ENCODE assay signal across 1 cellular context in genomic region chr17:62109378-62109902, GRCh38.
A peak's percentile ranks its signal among the peaks of the same experiment; 100 is the strongest.
TF ChIP-seq lines count a peak whose summit lies in the region.

No MANE protein-coding gene starts in this region.

TF ChIP-seq in HepG2, 621 proteins besides CTCF, POLR2A, EP300 and RAD21 (continued from another document and continues in another):
- TF ChIP-seq ATF6 (CRISPR knock-in tag; conservative IDR thresholded peaks at IDR 0.05) (0 out of 2 replicates have a peak, but pooled peaks have one; percentile 89), KLF12 (CRISPR knock-in tag; IDR thresholded peaks at IDR 0.05; ENCODE audit: borderline replicate concordance) (no peak), TCF12 (IDR thresholded peaks at IDR 0.05) (no peak), TCF12 (CRISPR knock-in tag; IDR thresholded peaks at IDR 0.05) (no peak), U2AF2 (IDR thresholded peaks at IDR 0.05; ENCODE audit: low read depth, low read length) (no peak), ZFP36L1 (CRISPR knock-in tag; IDR thresholded peaks at IDR 0.05) (no peak), ZNF468 (CRISPR knock-in tag; IDR thresholded peaks at IDR 0.05) (no peak), ZNF496 (CRISPR knock-in tag; IDR thresholded peaks at IDR 0.05; ENCODE audit: insufficient replicate concordance) (no peak), SIN3B (IDR thresholded peaks at IDR 0.05; ENCODE audit: low read length) (no peak; the same call in 1 of the 2 replicates), MTA3 (CRISPR knock-in tag; IDR thresholded peaks at IDR 0.05) (no peak), ZBTB42 (CRISPR knock-in tag; IDR thresholded peaks at IDR 0.05) (no peak), ATRX (CRISPR knock-in tag; IDR thresholded peaks at IDR 0.05; ENCODE audit: borderline replicate concordance) (no peak), AGO2 (optimal IDR thresholded peaks at IDR 0.05; ENCODE audit: low read depth, low read length) (no peak), POLR2AphosphoS2 (IDR thresholded peaks at IDR 0.05; ENCODE audit: low read depth, low read length) (no peak), ZFP90 (CRISPR knock-in tag; IDR thresholded peaks at IDR 0.05; ENCODE audit: borderline replicate concordance) (peak; percentile 81; the same call in 1 of the 2 replicates), NCOA2 (CRISPR knock-in tag; IDR thresholded peaks at IDR 0.05) (peak; percentile 48; the same call in 1 of the 2 replicates), GRHL1 (CRISPR knock-in tag; conservative IDR thresholded peaks at IDR 0.05) (no peak), ZNF746 (CRISPR knock-in tag; IDR thresholded peaks at IDR 0.05) (no peak), HMG20A (CRISPR knock-in tag; IDR thresholded peaks at IDR 0.05; ENCODE audit: borderline replicate concordance) (peak; percentile 40; the same call in 1 of the 2 replicates), PTBP1 (IDR thresholded peaks at IDR 0.05; ENCODE audit: low read depth, low read length, poor library complexity, severe bottlenecking) (no peak), FLYWCH1 (CRISPR knock-in tag; IDR thresholded peaks at IDR 0.05) (no peak), NR2C2 (CRISPR knock-in tag; IDR thresholded peaks at IDR 0.05; ENCODE audit: borderline replicate concordance) (no peak), ZNF549 (CRISPR knock-in tag; IDR thresholded peaks at IDR 0.05) (no peak), ZNF780A (CRISPR knock-in tag; IDR thresholded peaks at IDR 0.05) (no peak), HINFP (CRISPR knock-in tag; IDR thresholded peaks at IDR 0.05; ENCODE audit: low read depth) (no peak), GABPB1 (CRISPR knock-in tag; IDR thresholded peaks at IDR 0.05) (peak; percentile 42; the same call in 1 of the 2 replicates), CAMTA2 (CRISPR knock-in tag; IDR thresholded peaks at IDR 0.05; ENCODE audit: borderline replicate concordance) (no peak), CERS6 (CRISPR knock-in tag; IDR thresholded peaks at IDR 0.05) (no peak), ZNF331 (CRISPR knock-in tag; IDR thresholded peaks at IDR 0.05) (peak; percentile 72; the same call in 1 of the 2 replicates), ZNF264 (CRISPR knock-in tag; IDR thresholded peaks at IDR 0.05) (peak; percentile 85; the same call in 1 of the 2 replicates), ZFX (CRISPR knock-in tag; IDR thresholded peaks at IDR 0.05; ENCODE audit: low read depth) (peak; percentile 62; the same call in 1 of the 2 replicates)
- TF ChIP-seq, protein P1, sequence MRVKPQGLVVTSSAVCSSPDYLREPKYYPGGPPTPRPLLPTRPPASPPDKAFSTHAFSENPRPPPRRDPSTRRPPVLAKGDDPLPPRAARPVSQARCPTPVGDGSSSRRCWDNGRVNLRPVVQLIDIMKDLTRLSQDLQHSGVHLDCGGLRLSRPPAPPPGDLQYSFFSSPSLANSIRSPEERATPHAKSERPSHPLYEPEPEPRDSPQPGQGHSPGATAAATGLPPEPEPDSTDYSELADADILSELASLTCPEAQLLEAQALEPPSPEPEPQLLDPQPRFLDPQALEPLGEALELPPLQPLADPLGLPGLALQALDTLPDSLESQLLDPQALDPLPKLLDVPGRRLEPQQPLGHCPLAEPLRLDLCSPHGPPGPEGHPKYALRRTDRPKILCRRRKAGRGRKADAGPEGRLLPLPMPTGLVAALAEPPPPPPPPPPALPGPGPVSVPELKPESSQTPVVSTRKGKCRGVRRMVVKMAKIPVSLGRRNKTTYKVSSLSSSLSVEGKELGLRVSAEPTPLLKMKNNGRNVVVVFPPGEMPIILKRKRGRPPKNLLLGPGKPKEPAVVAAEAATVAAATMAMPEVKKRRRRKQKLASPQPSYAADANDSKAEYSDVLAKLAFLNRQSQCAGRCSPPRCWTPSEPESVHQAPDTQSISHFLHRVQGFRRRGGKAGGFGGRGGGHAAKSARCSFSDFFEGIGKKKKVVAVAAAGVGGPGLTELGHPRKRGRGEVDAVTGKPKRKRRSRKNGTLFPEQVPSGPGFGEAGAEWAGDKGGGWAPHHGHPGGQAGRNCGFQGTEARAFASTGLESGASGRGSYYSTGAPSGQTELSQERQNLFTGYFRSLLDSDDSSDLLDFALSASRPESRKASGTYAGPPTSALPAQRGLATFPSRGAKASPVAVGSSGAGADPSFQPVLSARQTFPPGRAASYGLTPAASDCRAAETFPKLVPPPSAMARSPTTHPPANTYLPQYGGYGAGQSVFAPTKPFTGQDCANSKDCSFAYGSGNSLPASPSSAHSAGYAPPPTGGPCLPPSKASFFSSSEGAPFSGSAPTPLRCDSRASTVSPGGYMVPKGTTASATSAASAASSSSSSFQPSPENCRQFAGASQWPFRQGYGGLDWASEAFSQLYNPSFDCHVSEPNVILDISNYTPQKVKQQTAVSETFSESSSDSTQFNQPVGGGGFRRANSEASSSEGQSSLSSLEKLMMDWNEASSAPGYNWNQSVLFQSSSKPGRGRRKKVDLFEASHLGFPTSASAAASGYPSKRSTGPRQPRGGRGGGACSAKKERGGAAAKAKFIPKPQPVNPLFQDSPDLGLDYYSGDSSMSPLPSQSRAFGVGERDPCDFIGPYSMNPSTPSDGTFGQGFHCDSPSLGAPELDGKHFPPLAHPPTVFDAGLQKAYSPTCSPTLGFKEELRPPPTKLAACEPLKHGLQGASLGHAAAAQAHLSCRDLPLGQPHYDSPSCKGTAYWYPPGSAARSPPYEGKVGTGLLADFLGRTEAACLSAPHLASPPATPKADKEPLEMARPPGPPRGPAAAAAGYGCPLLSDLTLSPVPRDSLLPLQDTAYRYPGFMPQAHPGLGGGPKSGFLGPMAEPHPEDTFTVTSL (CRISPR knock-in tag; IDR thresholded peaks at IDR 0.05; ENCODE audit: borderline replicate concordance), result no peak
- TF ChIP-seq, protein P2, sequence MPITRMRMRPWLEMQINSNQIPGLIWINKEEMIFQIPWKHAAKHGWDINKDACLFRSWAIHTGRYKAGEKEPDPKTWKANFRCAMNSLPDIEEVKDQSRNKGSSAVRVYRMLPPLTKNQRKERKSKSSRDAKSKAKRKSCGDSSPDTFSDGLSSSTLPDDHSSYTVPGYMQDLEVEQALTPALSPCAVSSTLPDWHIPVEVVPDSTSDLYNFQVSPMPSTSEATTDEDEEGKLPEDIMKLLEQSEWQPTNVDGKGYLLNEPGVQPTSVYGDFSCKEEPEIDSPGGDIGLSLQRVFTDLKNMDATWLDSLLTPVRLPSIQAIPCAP (CRISPR knock-in tag; IDR thresholded peaks at IDR 0.05; ENCODE audit: low read depth), result no peak
- TF ChIP-seq, protein P3, sequence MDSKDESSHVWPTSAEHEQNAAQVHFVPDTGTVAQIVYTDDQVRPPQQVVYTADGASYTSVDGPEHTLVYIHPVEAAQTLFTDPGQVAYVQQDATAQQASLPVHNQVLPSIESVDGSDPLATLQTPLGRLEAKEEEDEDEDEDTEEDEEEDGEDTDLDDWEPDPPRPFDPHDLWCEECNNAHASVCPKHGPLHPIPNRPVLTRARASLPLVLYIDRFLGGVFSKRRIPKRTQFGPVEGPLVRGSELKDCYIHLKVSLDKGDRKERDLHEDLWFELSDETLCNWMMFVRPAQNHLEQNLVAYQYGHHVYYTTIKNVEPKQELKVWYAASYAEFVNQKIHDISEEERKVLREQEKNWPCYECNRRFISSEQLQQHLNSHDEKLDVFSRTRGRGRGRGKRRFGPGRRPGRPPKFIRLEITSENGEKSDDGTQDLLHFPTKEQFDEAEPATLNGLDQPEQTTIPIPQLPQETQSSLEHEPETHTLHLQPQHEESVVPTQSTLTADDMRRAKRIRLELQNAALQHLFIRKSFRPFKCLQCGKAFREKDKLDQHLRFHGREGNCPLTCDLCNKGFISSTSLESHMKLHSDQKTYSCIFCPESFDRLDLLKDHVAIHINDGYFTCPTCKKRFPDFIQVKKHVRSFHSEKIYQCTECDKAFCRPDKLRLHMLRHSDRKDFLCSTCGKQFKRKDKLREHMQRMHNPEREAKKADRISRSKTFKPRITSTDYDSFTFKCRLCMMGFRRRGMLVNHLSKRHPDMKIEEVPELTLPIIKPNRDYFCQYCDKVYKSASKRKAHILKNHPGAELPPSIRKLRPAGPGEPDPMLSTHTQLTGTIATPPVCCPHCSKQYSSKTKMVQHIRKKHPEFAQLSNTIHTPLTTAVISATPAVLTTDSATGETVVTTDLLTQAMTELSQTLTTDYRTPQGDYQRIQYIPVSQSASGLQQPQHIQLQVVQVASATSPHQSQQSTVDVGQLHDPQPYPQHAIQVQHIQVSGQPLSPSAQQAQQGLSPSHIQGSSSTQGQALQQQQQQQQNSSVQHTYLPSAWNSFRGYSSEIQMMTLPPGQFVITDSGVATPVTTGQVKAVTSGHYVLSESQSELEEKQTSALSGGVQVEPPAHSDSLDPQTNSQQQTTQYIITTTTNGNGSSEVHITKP (CRISPR knock-in tag; IDR thresholded peaks at IDR 0.05; ENCODE audit: low read depth), result 0 out of 2 replicates have a peak, but pooled peaks have one; percentile 32
- TF ChIP-seq, protein P4, sequence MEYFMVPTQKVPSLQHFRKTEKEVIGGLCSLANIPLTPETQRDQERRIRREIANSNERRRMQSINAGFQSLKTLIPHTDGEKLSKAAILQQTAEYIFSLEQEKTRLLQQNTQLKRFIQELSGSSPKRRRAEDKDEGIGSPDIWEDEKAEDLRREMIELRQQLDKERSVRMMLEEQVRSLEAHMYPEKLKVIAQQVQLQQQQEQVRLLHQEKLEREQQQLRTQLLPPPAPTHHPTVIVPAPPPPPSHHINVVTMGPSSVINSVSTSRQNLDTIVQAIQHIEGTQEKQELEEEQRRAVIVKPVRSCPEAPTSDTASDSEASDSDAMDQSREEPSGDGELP (IDR thresholded peaks at IDR 0.05; ENCODE audit: borderline replicate concordance, low read depth), result no peak
- TF ChIP-seq, protein P5, sequence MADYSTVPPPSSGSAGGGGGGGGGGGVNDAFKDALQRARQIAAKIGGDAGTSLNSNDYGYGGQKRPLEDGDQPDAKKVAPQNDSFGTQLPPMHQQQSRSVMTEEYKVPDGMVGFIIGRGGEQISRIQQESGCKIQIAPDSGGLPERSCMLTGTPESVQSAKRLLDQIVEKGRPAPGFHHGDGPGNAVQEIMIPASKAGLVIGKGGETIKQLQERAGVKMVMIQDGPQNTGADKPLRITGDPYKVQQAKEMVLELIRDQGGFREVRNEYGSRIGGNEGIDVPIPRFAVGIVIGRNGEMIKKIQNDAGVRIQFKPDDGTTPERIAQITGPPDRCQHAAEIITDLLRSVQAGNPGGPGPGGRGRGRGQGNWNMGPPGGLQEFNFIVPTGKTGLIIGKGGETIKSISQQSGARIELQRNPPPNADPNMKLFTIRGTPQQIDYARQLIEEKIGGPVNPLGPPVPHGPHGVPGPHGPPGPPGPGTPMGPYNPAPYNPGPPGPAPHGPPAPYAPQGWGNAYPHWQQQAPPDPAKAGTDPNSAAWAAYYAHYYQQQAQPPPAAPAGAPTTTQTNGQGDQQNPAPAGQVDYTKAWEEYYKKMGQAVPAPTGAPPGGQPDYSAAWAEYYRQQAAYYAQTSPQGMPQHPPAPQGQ (CRISPR knock-in tag; IDR thresholded peaks at IDR 0.05; ENCODE audit: borderline replicate concordance), result no peak
- TF ChIP-seq, protein P6, sequence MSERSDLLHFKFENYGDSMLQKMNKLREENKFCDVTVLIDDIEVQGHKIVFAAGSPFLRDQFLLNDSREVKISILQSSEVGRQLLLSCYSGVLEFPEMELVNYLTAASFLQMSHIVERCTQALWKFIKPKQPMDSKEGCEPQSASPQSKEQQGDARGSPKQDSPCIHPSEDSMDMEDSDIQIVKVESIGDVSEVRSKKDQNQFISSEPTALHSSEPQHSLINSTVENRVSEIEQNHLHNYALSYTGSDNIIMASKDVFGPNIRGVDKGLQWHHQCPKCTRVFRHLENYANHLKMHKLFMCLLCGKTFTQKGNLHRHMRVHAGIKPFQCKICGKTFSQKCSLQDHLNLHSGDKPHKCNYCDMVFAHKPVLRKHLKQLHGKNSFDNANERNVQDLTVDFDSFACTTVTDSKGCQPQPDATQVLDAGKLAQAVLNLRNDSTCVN (CRISPR knock-in tag; IDR thresholded peaks at IDR 0.05; ENCODE audit: borderline replicate concordance), result peak; percentile 69; the same call in 1 of the 2 replicates
